ENCODE assay signal across 17 cellular contexts in the genomic region with DNA sequence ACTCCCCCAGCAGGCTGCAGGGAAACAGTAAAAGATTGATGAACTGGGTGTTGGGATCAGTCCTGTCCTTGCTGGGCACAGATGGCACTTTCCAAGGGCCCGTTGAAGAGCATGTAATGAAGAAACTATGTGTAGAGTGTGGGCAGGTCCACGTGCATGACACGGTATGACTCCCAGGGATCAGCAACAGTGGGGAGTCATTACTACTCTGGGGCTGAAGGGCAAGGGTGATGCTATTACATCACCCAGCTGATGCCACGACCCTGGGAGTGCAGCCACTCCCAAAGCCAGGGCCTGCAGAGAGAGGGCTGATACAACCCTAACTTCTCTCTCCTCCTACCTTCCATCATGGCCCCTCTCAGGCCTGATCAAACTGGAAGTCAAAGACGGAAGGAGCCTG. TPM values are rescaled to one million over a fixed set of nuclear protein-coding genes. Genes with fewer than 3 reads are reported as not detected.
"Had no signal": no experiment of that assay in that cellular context is flagged by ENCODE, and none has a peak within 500 bp of the region (broad histone marks: within the 10 kb centered on the region; RNA-seq: fewer than 3 reads in every experiment).

No MANE protein-coding gene starts in this region.

- H3K27ac ChIP-seq: esophagus muscularis mucosa, pancreas, skin epidermis, thyroid gland, vagina had no signal

- H3K4me3 ChIP-seq: esophagus muscularis mucosa, pancreas, skin epidermis, thyroid gland, vagina had no signal

- H3K4me3 Mint-ChIP-seq: activated naive CD8-positive, alpha-beta T cell treated with anti-CD3 and anti-CD28 coated beads, Interleukin-2, amount 10 ng/mL, durations not matched to agents 7 days and 5 days; nephron progenitor cell; stimulated activated effector memory CD8-positive, alpha-beta T cell treated with anti-CD3 and anti-CD28 coated beads, Interleukin-12 subunit alpha, Interleukin-12 subunit beta, amount 100 ng/mL, for 72 hours had no signal

- ATAC-seq: activated CD4-positive, CD25-positive, alpha-beta regulatory T cell treated with anti-CD3 and anti-CD28 coated beads, Interleukin-2, amount 50 U/mL, for 24 hours; pancreas; stimulated activated effector memory CD8-positive, alpha-beta T cell treated with anti-CD3 and anti-CD28 coated beads, Interleukin-12 subunit alpha, Interleukin-12 subunit beta, amount 100 ng/mL, for 72 hours had no signal

- H3K36me3 Mint-ChIP-seq: activated naive CD8-positive, alpha-beta T cell treated with anti-CD3 and anti-CD28 coated beads, Interleukin-2, amount 10 ng/mL, durations not matched to agents 7 days and 5 days; stimulated activated effector memory CD8-positive, alpha-beta T cell treated with anti-CD3 and anti-CD28 coated beads, Interleukin-12 subunit alpha, Interleukin-12 subunit beta, amount 100 ng/mL, for 72 hours had no signal

- H3K4me1 Mint-ChIP-seq: stimulated activated effector memory CD8-positive, alpha-beta T cell treated with anti-CD3 and anti-CD28 coated beads, Interleukin-12 subunit alpha, Interleukin-12 subunit beta, amount 100 ng/mL, for 72 hours had no signal

- FAIRE-seq: endometrium, pancreas had no signal

- H3K4me1 ChIP-seq: pancreas had no signal

- DNase-seq: activated CD4-positive, alpha-beta T cell treated with anti-CD3 and anti-CD28 coated beads, Interleukin-2, amount 50 U/mL, for 48 hours; activated gamma-delta T cell treated with Interleukin-2 at 50 U/mL for 16 hours; activated naive CD8-positive, alpha-beta T cell treated with anti-CD3 and anti-CD28 coated beads, Interleukin-2, amount 10 ng/mL, durations not matched to agents 7 days and 5 days; activated T-cell treated with anti-CD3 and anti-CD28 coated beads, Interleukin-2, amount 50 U/mL, for 48 hours; aorta; foreskin melanocyte; head of caudate nucleus; nephron progenitor cell; pancreas; T-helper 2 cell; thyroid gland had no signal

- H3K36me3 ChIP-seq: esophagus muscularis mucosa, pancreas, thyroid gland, vagina had no signal

- H3K27ac Mint-ChIP-seq: activated naive CD8-positive, alpha-beta T cell treated with anti-CD3 and anti-CD28 coated beads, Interleukin-2, amount 10 ng/mL, durations not matched to agents 7 days and 5 days; nephron progenitor cell; stimulated activated effector memory CD8-positive, alpha-beta T cell treated with anti-CD3 and anti-CD28 coated beads, Interleukin-12 subunit alpha, Interleukin-12 subunit beta, amount 100 ng/mL, for 72 hours had no signal

- H3K27me3 ChIP-seq: pancreas, thyroid gland, vagina had no signal

- H3K9me3 Mint-ChIP-seq: activated naive CD8-positive, alpha-beta T cell treated with anti-CD3 and anti-CD28 coated beads, Interleukin-2, amount 10 ng/mL, durations not matched to agents 7 days and 5 days; nephron progenitor cell; stimulated activated effector memory CD8-positive, alpha-beta T cell treated with anti-CD3 and anti-CD28 coated beads, Interleukin-12 subunit alpha, Interleukin-12 subunit beta, amount 100 ng/mL, for 72 hours had no signal

- H3K9me3 ChIP-seq: esophagus muscularis mucosa, pancreas, thyroid gland, vagina had no signal

RNA-seq across cellular contexts. Expression of a gene that starts 20.1 kb away (rescaled TPM):
- total RNA-seq: activated naive CD8-positive, alpha-beta T cell treated with anti-CD3 and anti-CD28 coated beads, Interleukin-2, amount 10 ng/mL, durations not matched to agents 7 days and 5 days; vagina had no signal

RNA-seq across cellular contexts. Expression of a gene that starts 28.4 kb away (rescaled TPM):
- total RNA-seq: activated naive CD8-positive, alpha-beta T cell treated with anti-CD3 and anti-CD28 coated beads, Interleukin-2, amount 10 ng/mL, durations not matched to agents 7 days and 5 days; aorta; esophagus muscularis mucosa; vagina had no signal
- polyA plus RNA-seq: aorta had no signal
